Comparison of ENCODE assay signal across 7 cellular contexts in genomic region chr21:31330144-31330483, GRCh38.
"Had no signal": no experiment of that assay in that cellular context is flagged by ENCODE, and none has a peak within 500 bp of the region (broad histone marks: within the 10 kb centered on the region; RNA-seq: fewer than 3 reads in every experiment).

No MANE protein-coding gene starts in this region.

- FAIRE-seq: G401.6, GM12878, GM12891, GM18507, GM19239 had no signal

- ATAC-seq: GM12878 had no signal

- DNase-seq: GDM1, GF-D8 had no signal

- H3K4me3 ChIP-seq: GM12878 had no signal
